In the genomic region with DNA sequence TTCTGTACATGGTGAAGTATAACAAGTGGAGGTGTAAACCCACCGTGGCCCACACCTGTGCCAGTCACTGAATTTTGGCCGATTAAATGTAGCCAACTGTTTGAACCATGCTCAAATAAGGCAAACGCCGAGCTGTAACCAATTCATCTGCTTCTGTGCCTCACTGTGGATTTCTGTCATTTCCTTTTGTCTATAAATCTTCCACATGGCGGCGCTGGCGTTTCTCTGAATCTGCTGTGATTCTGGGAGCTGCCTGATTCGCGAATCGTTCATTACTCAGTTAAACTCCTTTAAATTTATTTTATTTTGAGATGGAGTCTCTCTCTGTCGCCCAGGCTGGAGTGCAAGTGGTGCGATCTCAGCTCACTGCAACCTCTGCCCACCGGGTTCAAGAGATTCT, we compare ENCODE assay signal across 11 cellular contexts. TPM values are rescaled to one million over a fixed set of nuclear protein-coding genes. Genes with fewer than 3 reads are reported as not detected.
DNase-seq lines count a peak whose midpoint lies in the region; ATAC-seq and TF ChIP-seq lines count a peak whose summit lies in the region.
"Had no signal": no experiment of that assay in that cellular context is flagged by ENCODE, and none has a peak within 500 bp of the region (broad histone marks: within the 10 kb centered on the region; RNA-seq: fewer than 3 reads in every experiment).

No MANE protein-coding gene starts in this region.

- WGBS in iPS DF 6.9 (ENCODE audit: insufficient coverage, insufficient read length) = no CpG with 5 or more reads among the region's 13 CpGs

- H3K4me1 ChIP-seq in HCT116 (ENCODE audit: control insufficient read depth in 1 of 2, insufficient read depth in 2 of 2, low read length in 2 of 2) = peaks cover 0 to 6% of the 10 kb centered on the region in 2 experiments; a peak in 3 of 4 replicates
- no peaks in the 10 kb centered on the region for H3K4me1 ChIP-seq in iPS DF 6.9 (ENCODE audit: control insufficient read depth, insufficient read depth, low read length)
- no peaks in the 10 kb centered on the region for H3K4me1 ChIP-seq in uterus

- ATAC-seq in HCT116 (peak; percentile 42; the same call in 1 of the 2 replicates), GM21360 (IDR thresholded peaks at IDR 0.05; ENCODE audit: unreplicated experiment) (no peak)

- TF ChIP-seq RAD21 in HCT116 (IDR thresholded peaks at IDR 0.05; ENCODE audit: low read depth) = peak; percentile 37; the same call in 1 of the 2 replicates

- H4K20me1 ChIP-seq in HCT116 (ENCODE audit: insufficient read depth) = no peaks in the 10 kb centered on the region

- H3K27ac ChIP-seq in HCT116 (ENCODE audit: low read depth, low read length) (no peak overlapping the region), WERI-Rb-1 (no peak overlapping the region), iPS DF 6.9 (ENCODE audit: low read length) (no peak overlapping the region), uterus (no peak overlapping the region)

- intact Hi-C loops in HCT116 (cut with micrococcal nuclease) = no loop called here
- intact Hi-C loops in uterus (cut with DNase I; ENCODE audit: low total_unique reads) = no loop called here

- H3K9me3 ChIP-seq in HCT116 (ENCODE audit: control insufficient read depth in 1 of 2, insufficient read depth in 1 of 2, low read depth in 1 of 2, low read length in 2 of 2) (no peaks in the 10 kb centered on the region), WERI-Rb-1 (ENCODE audit: severe bottlenecking) (no peaks in the 10 kb centered on the region), iPS DF 6.9 (ENCODE audit: control insufficient read depth, insufficient read depth, low read length) (no peaks in the 10 kb centered on the region), uterus (no peaks in the 10 kb centered on the region)

- POLR2A ChIA-PET in HCT116 (lab: Charles Lee) = no interaction called here

- H3K9ac ChIP-seq in HCT116 (ENCODE audit: low read length) = no peak overlapping the region

- RAD21 ChIA-PET in HCT116 (lab: Charles Lee; ENCODE audit: low non-redundant PET in 1 of 2, low total read pairs in 2 of 2, uncharacterized antibody in 2 of 2, unreplicated experiment in 2 of 2) = interaction anchor here (0.7 to 0.8 kb wide), 2 partner anchors 76 to 77 kb away, joined by 3 read pairs; no protein-coding TSS in a partner anchor

- H3K27me3 ChIP-seq in HCT116 (ENCODE audit: insufficient read depth, low read length) = no peaks in the 10 kb centered on the region
- peaks cover 26% of the 10 kb centered on the region for H3K27me3 ChIP-seq in WERI-Rb-1 (ENCODE audit: insufficient read depth, low read depth, severe bottlenecking)
- H3K27me3 ChIP-seq in iPS DF 6.9 (ENCODE audit: control insufficient read depth, insufficient read depth, low read length) = no peaks in the 10 kb centered on the region
- H3K27me3 ChIP-seq in uterus = no peaks in the 10 kb centered on the region

- no peak for TF ChIP-seq POLR2A in HCT116 (IDR thresholded peaks at IDR 0.05; ENCODE audit: borderline replicate concordance, extremely low read depth, insufficient read depth, insufficient read length)
- no peak for TF ChIP-seq POLR2A in uterus (IDR thresholded peaks at IDR 0.05)

- no peaks in the 10 kb centered on the region for H3K79me2 ChIP-seq in HCT116 (ENCODE audit: insufficient read depth, low read length)

- H3K36me3 ChIP-seq in HCT116 (ENCODE audit: control insufficient read depth in 1 of 2, insufficient read depth in 2 of 2, low read length in 2 of 2) (no peaks in the 10 kb centered on the region), WERI-Rb-1 (no peaks in the 10 kb centered on the region), iPS DF 6.9 (ENCODE audit: control insufficient read depth, insufficient read depth, low read length) (no peaks in the 10 kb centered on the region), uterus (no peaks in the 10 kb centered on the region)

- no peak overlapping the region for H2AFZ ChIP-seq in HCT116 (ENCODE audit: low read depth, low read length, poor library complexity, severe bottlenecking)

- TF ChIP-seq CTCF in HCT116 (IDR thresholded peaks at IDR 0.05 in 2 of 3, conservative IDR thresholded peaks at IDR 0.05 in 1 of 3; ENCODE audit: borderline replicate concordance in 1 of 3, insufficient read depth in 1 of 3, low read depth in 2 of 3, low read length in 2 of 3) (peak in 1 of 3 experiments; percentile 24; a peak in 1 of 6 replicates), WERI-Rb-1 (IDR thresholded peaks at IDR 0.05; ENCODE audit: low read depth, low read length) (peak; percentile 37; the same call in 1 of the 2 replicates), uterus (IDR thresholded peaks at IDR 0.05) (no peak)

- H3K4me3 ChIP-seq in HCT116 (replicated peaks in 1 of 2; ENCODE audit: low read depth in 1 of 2, low read length in 2 of 2) (no peak overlapping the region), WERI-Rb-1 (ENCODE audit: low read depth, low read length) (no peak overlapping the region), iPS DF 6.9 (ENCODE audit: low read length) (no peak overlapping the region), uterus (no peak overlapping the region)

- BruUV-seq in HCT116 (replicated peaks; lab: Mats Ljungman, UMichigan) = no TSS peak

- H3K4me2 ChIP-seq in HCT116 (ENCODE audit: low read length) = no peak overlapping the region

- H3K9me2 ChIP-seq in HCT116 (ENCODE audit: insufficient read depth) = no peaks in the 10 kb centered on the region

- CTCF ChIA-PET in HCT116 (lab: Charles Lee) = no interaction called here

- DNase-seq in Ammon's horn (ENCODE audit: low spot score) (peak; percentile 6), HCT116 (ENCODE audit: low read depth, low spot score) (no peak), WERI-Rb-1 (peak; percentile 50), iPS DF 6.9 (ENCODE audit: low read depth, low spot score) (peak; percentile 16), NCI-H1436 treated with DMSO at 0.1 percent for 48 hours (lab: John Stamatoyannopoulos, UW) (no peak), uterus (no peak), GM03348 (ENCODE audit: low spot score) (no peak)
- DNase-seq: activated CD4-positive, CD25-positive, alpha-beta regulatory T cell had no signal

TF ChIP-seq in HCT116, 20 proteins besides CTCF, POLR2A, EP300 and RAD21 (continues in another document):
- TF ChIP-seq YY1 (IDR thresholded peaks at IDR 0.05; ENCODE audit: extremely low read depth, insufficient replicate concordance, low read depth, low read length) (no peak), FOSL1 (IDR thresholded peaks at IDR 0.05; ENCODE audit: low read depth) (no peak), SP1 (IDR thresholded peaks at IDR 0.05; ENCODE audit: low read depth) (no peak), SIN3A (IDR thresholded peaks at IDR 0.05; ENCODE audit: low read depth) (no peak), EGR1 (IDR thresholded peaks at IDR 0.05; ENCODE audit: low read depth) (no peak), ZFX (IDR thresholded peaks at IDR 0.05) (no peak), EZH2phosphoT487 (IDR thresholded peaks at IDR 0.05; ENCODE audit: borderline replicate concordance) (no peak), ELF1 (IDR thresholded peaks at IDR 0.05; ENCODE audit: borderline replicate concordance, low read depth) (no peak), JUND (IDR thresholded peaks at IDR 0.05) (no peak), SRF (IDR thresholded peaks at IDR 0.05; ENCODE audit: low read depth) (no peak), EZH2 (IDR thresholded peaks at IDR 0.05) (no peak), POLR2AphosphoS5 (IDR thresholded peaks at IDR 0.05; ENCODE audit: low read depth, low read length) (no peak), ZNF274 (IDR thresholded peaks at IDR 0.05; ENCODE audit: low read depth, low read length) (no peak), CEBPB (IDR thresholded peaks at IDR 0.05; ENCODE audit: low read depth) (no peak)
- TF ChIP-seq, protein P1, sequence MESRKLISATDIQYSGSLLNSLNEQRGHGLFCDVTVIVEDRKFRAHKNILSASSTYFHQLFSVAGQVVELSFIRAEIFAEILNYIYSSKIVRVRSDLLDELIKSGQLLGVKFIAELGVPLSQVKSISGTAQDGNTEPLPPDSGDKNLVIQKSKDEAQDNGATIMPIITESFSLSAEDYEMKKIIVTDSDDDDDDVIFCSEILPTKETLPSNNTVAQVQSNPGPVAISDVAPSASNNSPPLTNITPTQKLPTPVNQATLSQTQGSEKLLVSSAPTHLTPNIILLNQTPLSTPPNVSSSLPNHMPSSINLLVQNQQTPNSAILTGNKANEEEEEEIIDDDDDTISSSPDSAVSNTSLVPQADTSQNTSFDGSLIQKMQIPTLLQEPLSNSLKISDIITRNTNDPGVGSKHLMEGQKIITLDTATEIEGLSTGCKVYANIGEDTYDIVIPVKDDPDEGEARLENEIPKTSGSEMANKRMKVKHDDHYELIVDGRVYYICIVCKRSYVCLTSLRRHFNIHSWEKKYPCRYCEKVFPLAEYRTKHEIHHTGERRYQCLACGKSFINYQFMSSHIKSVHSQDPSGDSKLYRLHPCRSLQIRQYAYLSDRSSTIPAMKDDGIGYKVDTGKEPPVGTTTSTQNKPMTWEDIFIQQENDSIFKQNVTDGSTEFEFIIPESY (IDR thresholded peaks at IDR 0.05; ENCODE audit: extremely low read depth, insufficient replicate concordance, low read length) = no peak
- TF ChIP-seq, protein P2, sequence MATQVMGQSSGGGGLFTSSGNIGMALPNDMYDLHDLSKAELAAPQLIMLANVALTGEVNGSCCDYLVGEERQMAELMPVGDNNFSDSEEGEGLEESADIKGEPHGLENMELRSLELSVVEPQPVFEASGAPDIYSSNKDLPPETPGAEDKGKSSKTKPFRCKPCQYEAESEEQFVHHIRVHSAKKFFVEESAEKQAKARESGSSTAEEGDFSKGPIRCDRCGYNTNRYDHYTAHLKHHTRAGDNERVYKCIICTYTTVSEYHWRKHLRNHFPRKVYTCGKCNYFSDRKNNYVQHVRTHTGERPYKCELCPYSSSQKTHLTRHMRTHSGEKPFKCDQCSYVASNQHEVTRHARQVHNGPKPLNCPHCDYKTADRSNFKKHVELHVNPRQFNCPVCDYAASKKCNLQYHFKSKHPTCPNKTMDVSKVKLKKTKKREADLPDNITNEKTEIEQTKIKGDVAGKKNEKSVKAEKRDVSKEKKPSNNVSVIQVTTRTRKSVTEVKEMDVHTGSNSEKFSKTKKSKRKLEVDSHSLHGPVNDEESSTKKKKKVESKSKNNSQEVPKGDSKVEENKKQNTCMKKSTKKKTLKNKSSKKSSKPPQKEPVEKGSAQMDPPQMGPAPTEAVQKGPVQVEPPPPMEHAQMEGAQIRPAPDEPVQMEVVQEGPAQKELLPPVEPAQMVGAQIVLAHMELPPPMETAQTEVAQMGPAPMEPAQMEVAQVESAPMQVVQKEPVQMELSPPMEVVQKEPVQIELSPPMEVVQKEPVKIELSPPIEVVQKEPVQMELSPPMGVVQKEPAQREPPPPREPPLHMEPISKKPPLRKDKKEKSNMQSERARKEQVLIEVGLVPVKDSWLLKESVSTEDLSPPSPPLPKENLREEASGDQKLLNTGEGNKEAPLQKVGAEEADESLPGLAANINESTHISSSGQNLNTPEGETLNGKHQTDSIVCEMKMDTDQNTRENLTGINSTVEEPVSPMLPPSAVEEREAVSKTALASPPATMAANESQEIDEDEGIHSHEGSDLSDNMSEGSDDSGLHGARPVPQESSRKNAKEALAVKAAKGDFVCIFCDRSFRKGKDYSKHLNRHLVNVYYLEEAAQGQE (IDR thresholded peaks at IDR 0.05; ENCODE audit: low read depth) = no peak

RNA-seq across cellular contexts. Expression of a gene that starts 19.2 kb away (rescaled TPM):
- total RNA-seq in HCT116 (2021; ENCODE audit: unreplicated experiment) (not detected), uterus (1 to 10 TPM in 1 of 4 donors, not detected in 3; 1.2 TPM)
- not detected in 2 replicates for polyA plus RNA-seq in HCT116 (2012)
- total RNA-seq: fibroblast of lung, pulmonary artery endothelial cell had no signal
- polyA plus RNA-seq: fibroblast of lung had no signal

Comparison
In these comparisons a context has a peak if more than half of its experiments do, and no peak if none do; other contexts are left out.
1. DNase-seq: peak in Ammon's horn (single experiment), WERI-Rb-1 (single experiment) and iPS DF 6.9 (single experiment); none in HCT116 (single experiment), NCI-H1436 treated with DMSO at 0.1 percent for 48 hours (single experiment), uterus (0 of 2) and GM03348 (single experiment).